12 cellular contexts compared by ENCODE assay signal in the genomic region with DNA sequence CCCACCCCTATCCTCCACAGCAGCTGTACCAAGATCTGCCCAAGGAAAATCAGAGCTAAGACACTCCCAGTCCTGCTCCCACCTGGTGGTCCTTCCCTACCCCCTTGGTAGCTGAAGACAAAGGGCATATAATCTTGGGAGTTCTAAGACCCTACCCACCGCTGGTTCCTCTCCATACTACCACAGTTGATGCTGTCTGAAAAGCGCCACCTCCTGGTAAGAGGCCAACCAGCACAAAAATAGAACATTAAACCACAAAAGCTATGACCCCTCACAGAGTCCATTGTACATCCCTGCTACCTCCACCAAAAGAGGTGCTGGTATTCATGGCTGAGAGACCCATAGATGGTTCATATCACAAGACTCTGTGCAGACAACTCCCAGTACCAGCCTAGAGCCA.
DNase-seq lines count a peak whose midpoint lies in the region; ATAC-seq and TF ChIP-seq lines count a peak whose summit lies in the region.
"Had no signal": no experiment of that assay in that cellular context is flagged by ENCODE, and none has a peak within 500 bp of the region (broad histone marks: within the 10 kb centered on the region; RNA-seq: fewer than 3 reads in every experiment).

No MANE protein-coding gene starts in this region.

- H3K4me1 Mint-ChIP-seq in WTC11 = no peaks in the 10 kb centered on the region
- H3K4me1 Mint-ChIP-seq: activated CD4-positive, alpha-beta T cell treated with anti-CD3 and anti-CD28 coated beads, Interleukin-2, amount 10 ng/mL, durations not matched to agents 7 days and 5 days had no signal

- no peak overlapping the region for H3K56ac ChIP-seq in IMR-90 (ENCODE audit: extremely low read depth, insufficient read depth, low read length)

- no peak overlapping the region for H2BK15ac ChIP-seq in IMR-90 (ENCODE audit: low read depth, low read length)

- dilution Hi-C loops in IMR-90 (cut with HindIII; ENCODE audit: low sequenced_read_pairs, unreplicated experiment) = no loop called here

- no peak for TF ChIP-seq POLR2A in IMR-90 (IDR thresholded peaks at IDR 0.05; ENCODE audit: low read depth, low read length)

- no peaks in the 10 kb centered on the region for H3K36me3 ChIP-seq in GM06990 (ENCODE audit: control insufficient read depth, insufficient read depth, low read length)
- no peaks in the 10 kb centered on the region for H3K36me3 ChIP-seq in IMR-90 (ENCODE audit: control insufficient read depth, insufficient read depth, low read length)

- no peak overlapping the region for H3K23ac ChIP-seq in IMR-90 (ENCODE audit: low read depth, low read length)

- no TSS peak for BruUV-seq in IMR-90 (replicated peaks; lab: Mats Ljungman, UMichigan)

- CTCF ChIA-PET in IMR-90 (lab: Yijun Ruan, JAX) (interaction anchor here (1.2 kb wide), 1 partner anchor 24 kb away, joined by 3 read pairs; no protein-coding TSS in a partner anchor), WTC11 (lab: Charles Lee) (interaction anchor here (0.6 to 2.5 kb wide), 23 partner anchors 10 to 515 kb away, joined by 3 to 10 read pairs (median 4); no protein-coding TSS in a partner anchor)

- in situ Hi-C loops in IMR-90 (cut with MboI; ENCODE audit: low sequenced_read_pairs) = no loop called here

- no peak overlapping the region for H2AFZ ChIP-seq in IMR-90 (replicated peaks; ENCODE audit: low read length, poor library complexity)

- H3K4me3 ChIP-seq in GM06990 (replicated peaks; ENCODE audit: low read depth, low read length) (no peak overlapping the region), IMR-90 (ENCODE audit: insufficient read depth, low read depth, low read length) (no peak overlapping the region)

- no peaks in the 10 kb centered on the region for H3K79me1 ChIP-seq in IMR-90 (ENCODE audit: low read depth in 1 of 2, low read length in 2 of 2)

- no peak for ATAC-seq in IMR-90 (ENCODE audit: low read depth)
- ATAC-seq in WTC11 = peak; percentile 85
- peak; percentile 35 for ATAC-seq in left lobe of liver
- no peak for ATAC-seq in HG03280 (IDR thresholded peaks at IDR 0.05; ENCODE audit: unreplicated experiment)
- no peak for ATAC-seq in GM21423 (IDR thresholded peaks at IDR 0.05; ENCODE audit: unreplicated experiment)

- no peak overlapping the region for H4K5ac ChIP-seq in IMR-90 (ENCODE audit: low read depth, low read length)

- peaks cover 16% of the 10 kb centered on the region for H3K36me3 Mint-ChIP-seq in WTC11

- H3K27me3 ChIP-seq in GM06990 (replicated peaks; ENCODE audit: control insufficient read depth, insufficient read depth, low read length) (no peaks in the 10 kb centered on the region), IMR-90 (ENCODE audit: control insufficient read depth, insufficient read depth, low read length) (no peaks in the 10 kb centered on the region)

- H3K4me3 Mint-ChIP-seq in WTC11 = no peak overlapping the region
- H3K4me3 Mint-ChIP-seq: activated CD4-positive, alpha-beta T cell treated with anti-CD3 and anti-CD28 coated beads, Interleukin-2, amount 10 ng/mL, durations not matched to agents 7 days and 5 days had no signal

- H3K18ac ChIP-seq in IMR-90 (ENCODE audit: low read depth, low read length) = no peak overlapping the region

- H3K27ac ChIP-seq in IMR-90 (ENCODE audit: insufficient read depth, low read length) (no peak overlapping the region), substantia nigra (ENCODE audit: low read depth, low read length, poor library complexity, severe bottlenecking) (no peak overlapping the region)

- H3K9ac ChIP-seq in IMR-90 (ENCODE audit: low read depth, low read length) = no peak overlapping the region

- H2BK20ac ChIP-seq in IMR-90 (ENCODE audit: low read depth, low read length) = no peak overlapping the region

- H4K91ac ChIP-seq in IMR-90 (ENCODE audit: insufficient read depth, low read depth, low read length) = no peak overlapping the region

- no peak overlapping the region for H2BK5ac ChIP-seq in IMR-90 (ENCODE audit: low read depth, low read length, poor library complexity, severe bottlenecking)

- H3K9me3 ChIP-seq in IMR-90 (ENCODE audit: control insufficient read depth, insufficient read depth, low read length) = peaks cover 4% of the 10 kb centered on the region; the same call in 1 of the 2 replicates

- peak; percentile 22 for TF ChIP-seq RAD21 in IMR-90 (IDR thresholded peaks at IDR 0.05; ENCODE audit: low read length)

- H4K20me1 ChIP-seq in IMR-90 (ENCODE audit: insufficient read depth, low read length) = no peaks in the 10 kb centered on the region

- H4K8ac ChIP-seq in IMR-90 (ENCODE audit: low read depth in 2 of 2, low read length in 2 of 2) = no peak overlapping the region

- no peak overlapping the region for H3K27ac Mint-ChIP-seq in WTC11
- H3K27ac Mint-ChIP-seq: activated CD4-positive, alpha-beta T cell treated with anti-CD3 and anti-CD28 coated beads, Interleukin-2, amount 10 ng/mL, durations not matched to agents 7 days and 5 days; activated T-helper 2 cell treated with anti-CD3 and anti-CD28 coated beads, Interferon-gamma antibody, Interleukin-2, Interleukin-4, amounts not matched to agents 10 μg/mL and 5 μg/mL and 100 μg/mL, durations not matched to agents 14 hours and 24 hours and 36 hours had no signal

- peak; percentile 45 for TF ChIP-seq CTCF in GM06990 (IDR thresholded peaks at IDR 0.05; ENCODE audit: insufficient read depth, low read length, poor library complexity, severe bottlenecking)
- peak; percentile 27; the same call in 1 of the 2 replicates for TF ChIP-seq CTCF in IMR-90 (conservative IDR thresholded peaks at IDR 0.05; ENCODE audit: low read depth, low read length)
- peak; percentile 47; the same call in 1 of the 2 replicates for TF ChIP-seq CTCF in WTC11 (IDR thresholded peaks at IDR 0.05)

- peaks cover 29% of the 10 kb centered on the region for H3K9me3 Mint-ChIP-seq in WTC11

- POLR2A ChIA-PET in IMR-90 (lab: Charles Lee; ENCODE audit: unreplicated experiment) (no interaction called here), WTC11 (lab: Charles Lee) (no interaction called here)

- no peak overlapping the region for H3K14ac ChIP-seq in IMR-90 (replicated peaks; ENCODE audit: low read depth, low read length)

- no peaks in the 10 kb centered on the region; the same call in none of the 2 replicates for H3K27me3 Mint-ChIP-seq in WTC11 (ENCODE audit: low read depth)
- H3K27me3 Mint-ChIP-seq: activated CD4-positive, alpha-beta T cell treated with anti-CD3 and anti-CD28 coated beads, Interleukin-2, amount 10 ng/mL, durations not matched to agents 7 days and 5 days had no signal

- no peak overlapping the region for H3K4ac ChIP-seq in IMR-90 (ENCODE audit: low read depth, low read length)

- DNase-seq in GM06990 (ENCODE audit: extremely low read depth, insufficient read length) (no peak), IMR-90 (no peak), WTC11 (ENCODE audit: low spot score) (peak; percentile 65), left lobe of liver (ENCODE audit: low spot score) (no peak), substantia nigra (lab: John Stamatoyannopoulos, UW) (no peak)
- DNase-seq: activated CD4-positive, alpha-beta T cell treated with anti-CD3 and anti-CD28 coated beads, Interleukin-2, amount 10 ng/mL, durations not matched to agents 7 days and 5 days; COR-L47; NCI-H1436 treated with DMSO at 0.1 percent for 48 hours; T-helper 1 cell had no signal

- H2AK9ac ChIP-seq in IMR-90 (replicated peaks; ENCODE audit: low read depth, low read length, poor library complexity) = no peak overlapping the region

- H2BK120ac ChIP-seq in IMR-90 (ENCODE audit: low read depth, low read length) = no peak overlapping the region

- H3K4me2 ChIP-seq in IMR-90 (ENCODE audit: low read depth, low read length) = no peak overlapping the region

- H3K4me1 ChIP-seq in IMR-90 (ENCODE audit: control insufficient read depth, insufficient read depth, low read length) = no peaks in the 10 kb centered on the region

- intact Hi-C loops in IMR-90 (cut with micrococcal nuclease) = no loop called here

- no CpG with 5 or more reads among the region's 2 CpGs for WGBS in IMR-90 (ENCODE audit: extremely low coverage in 2 of 2, insufficient read length in 1 of 2), 2 experiments

- no peak overlapping the region for H2AK5ac ChIP-seq in IMR-90 (ENCODE audit: low read depth, low read length)

- H3K9me1 ChIP-seq in IMR-90 (ENCODE audit: insufficient read depth, low read length) = no peaks in the 10 kb centered on the region

TF ChIP-seq in IMR-90, 13 proteins besides CTCF, POLR2A, EP300 and RAD21 (continues in another document):
- TF ChIP-seq RFX5 (IDR thresholded peaks at IDR 0.05; ENCODE audit: low read depth, low read length) (no peak), MAZ (IDR thresholded peaks at IDR 0.05; ENCODE audit: borderline replicate concordance, low read depth, low read length) (no peak), MXI1 (IDR thresholded peaks at IDR 0.05; ENCODE audit: borderline replicate concordance, low read depth, low read length) (no peak), CHD1 (IDR thresholded peaks at IDR 0.05; ENCODE audit: low read depth, low read length) (no peak), SMC3 (IDR thresholded peaks at IDR 0.05; ENCODE audit: low read depth, low read length) (no peak), CEBPB (IDR thresholded peaks at IDR 0.05; ENCODE audit: low read depth, low read length) (no peak)
- TF ChIP-seq, protein P1, sequence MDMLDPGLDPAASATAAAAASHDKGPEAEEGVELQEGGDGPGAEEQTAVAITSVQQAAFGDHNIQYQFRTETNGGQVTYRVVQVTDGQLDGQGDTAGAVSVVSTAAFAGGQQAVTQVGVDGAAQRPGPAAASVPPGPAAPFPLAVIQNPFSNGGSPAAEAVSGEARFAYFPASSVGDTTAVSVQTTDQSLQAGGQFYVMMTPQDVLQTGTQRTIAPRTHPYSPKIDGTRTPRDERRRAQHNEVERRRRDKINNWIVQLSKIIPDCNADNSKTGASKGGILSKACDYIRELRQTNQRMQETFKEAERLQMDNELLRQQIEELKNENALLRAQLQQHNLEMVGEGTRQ (IDR thresholded peaks at IDR 0.05; ENCODE audit: low read depth, low read length) = no peak

TF ChIP-seq in WTC11, 78 proteins besides CTCF, POLR2A, EP300 and RAD21 (continues in another document):
- TF ChIP-seq, protein P2, sequence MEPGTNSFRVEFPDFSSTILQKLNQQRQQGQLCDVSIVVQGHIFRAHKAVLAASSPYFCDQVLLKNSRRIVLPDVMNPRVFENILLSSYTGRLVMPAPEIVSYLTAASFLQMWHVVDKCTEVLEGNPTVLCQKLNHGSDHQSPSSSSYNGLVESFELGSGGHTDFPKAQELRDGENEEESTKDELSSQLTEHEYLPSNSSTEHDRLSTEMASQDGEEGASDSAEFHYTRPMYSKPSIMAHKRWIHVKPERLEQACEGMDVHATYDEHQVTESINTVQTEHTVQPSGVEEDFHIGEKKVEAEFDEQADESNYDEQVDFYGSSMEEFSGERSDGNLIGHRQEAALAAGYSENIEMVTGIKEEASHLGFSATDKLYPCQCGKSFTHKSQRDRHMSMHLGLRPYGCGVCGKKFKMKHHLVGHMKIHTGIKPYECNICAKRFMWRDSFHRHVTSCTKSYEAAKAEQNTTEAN (CRISPR knock-in tag; IDR thresholded peaks at IDR 0.05) = no peak
- TF ChIP-seq, protein P3, sequence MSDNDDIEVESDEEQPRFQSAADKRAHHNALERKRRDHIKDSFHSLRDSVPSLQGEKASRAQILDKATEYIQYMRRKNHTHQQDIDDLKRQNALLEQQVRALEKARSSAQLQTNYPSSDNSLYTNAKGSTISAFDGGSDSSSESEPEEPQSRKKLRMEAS (CRISPR knock-in tag; IDR thresholded peaks at IDR 0.05) = no peak
- no peak for TF ChIP-seq NFYB (CRISPR knock-in tag; conservative IDR thresholded peaks at IDR 0.05; ENCODE audit: low read depth)

Comparison
In these comparisons a context has a peak if more than half of its experiments do, and no peak if none do; other contexts are left out.
1. ATAC-seq: peak in WTC11 (single experiment) and left lobe of liver (single experiment); none in IMR-90 (single experiment), HG03280 (single experiment) and GM21423 (single experiment).
2. Peak in every context shown above with its lines, with median percentiles within 50 percentile points of each other: CTCF ChIP-seq.